In the genomic region with DNA sequence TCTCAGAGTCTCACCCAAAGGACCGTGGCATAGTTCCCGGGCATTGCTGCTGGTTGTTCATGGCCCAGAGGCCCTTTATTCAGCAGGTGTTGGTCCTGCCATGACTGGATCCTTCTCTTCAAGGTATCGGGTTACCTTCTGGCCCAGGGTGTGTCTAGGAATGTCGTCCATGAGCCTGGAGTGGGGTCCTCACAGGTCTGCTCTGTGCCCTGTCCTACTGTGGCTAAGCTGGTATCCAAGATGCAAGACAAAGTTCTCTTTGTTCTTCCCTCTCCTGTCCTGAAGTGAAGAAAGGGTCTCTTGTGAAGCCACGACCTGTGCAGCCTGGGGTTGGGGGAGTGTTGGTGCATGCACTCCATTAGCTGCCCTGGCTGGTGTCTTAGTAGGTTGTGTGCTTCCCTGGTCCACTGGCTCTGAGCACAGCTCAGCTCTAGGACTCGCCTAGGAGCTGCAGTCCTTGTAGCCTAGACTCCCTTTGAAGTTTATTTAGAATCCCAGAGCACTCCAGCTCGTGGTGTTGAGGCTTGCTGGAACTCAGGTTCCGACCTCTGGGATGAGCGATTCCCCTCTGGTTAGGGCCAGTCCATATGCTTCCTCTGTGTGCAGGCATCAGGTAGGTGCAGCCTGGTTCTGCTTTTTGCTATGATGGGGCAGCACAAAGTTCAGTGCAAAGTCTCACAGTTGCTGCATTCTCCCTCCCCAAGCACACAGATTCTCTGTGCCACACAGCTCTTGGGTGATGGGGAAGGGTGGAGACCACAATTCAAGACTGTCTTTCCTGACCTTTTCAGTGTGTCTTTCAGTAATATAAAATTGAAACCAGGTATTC, we compare ENCODE assay signal across 21 cellular contexts.
"Had no signal": no experiment of that assay in that cellular context is flagged by ENCODE, and none has a peak within 500 bp of the region (broad histone marks: within the 10 kb centered on the region; RNA-seq: fewer than 3 reads in every experiment).

No MANE protein-coding gene starts in this region.

- H3K27ac ChIP-seq: pancreas, tibial nerve, uterus had no signal

- H3K9me3 ChIP-seq: pancreas, uterus had no signal

- H3K27me3 Mint-ChIP-seq: activated CD4-positive, alpha-beta memory T cell treated with anti-CD3 and anti-CD28 coated beads, Interleukin-2, amount 10 ng/mL, durations not matched to agents 7 days and 5 days; activated CD4-positive, alpha-beta T cell treated with anti-CD3 and anti-CD28 coated beads, Interleukin-2, amount 10 ng/mL, durations not matched to agents 24 days and 14 days; activated naive CD4-positive, alpha-beta T cell treated with anti-CD3 and anti-CD28 coated beads, Interleukin-2, amount 10 ng/mL, durations not matched to agents 7 days and 5 days; brain; memory B cell; stimulated activated naive CD8-positive, alpha-beta T cell treated with anti-CD3 and anti-CD28 coated beads, Interleukin-15, Interleukin-2, amounts not matched to agents 100 ng/mL and 50 ng/mL, for 24 hours had no signal

- H3K4me3 ChIP-seq: pancreas, tibial nerve, uterus had no signal

- H3K4me1 ChIP-seq: pancreas, tibial nerve, uterus had no signal

- DNase-seq: activated CD4-positive, alpha-beta memory T cell treated with anti-CD3 and anti-CD28 coated beads, Interleukin-2, amount 10 ng/mL, durations not matched to agents 7 days and 5 days; activated CD4-positive, alpha-beta T cell treated with anti-CD3 and anti-CD28 coated beads, Interleukin-2, amount 10 ng/mL, durations not matched to agents 24 days and 14 days; activated effector memory CD4-positive, alpha-beta T cell treated with Interleukin-2 at 50 U/mL for 16 hours; activated naive CD4-positive, alpha-beta T cell treated with anti-CD3 and anti-CD28 coated beads, Interleukin-2, amount 10 ng/mL, durations not matched to agents 7 days and 5 days; activated T-cell treated with anti-CD3 and anti-CD28 coated beads, Interleukin-2, amount 50 U/mL, for 72 hours; anterior cingulate cortex; caudate nucleus; effector memory CD4-positive, alpha-beta T cell; foreskin melanocyte; pancreas; right cardiac atrium; stimulated activated CD4-positive, alpha-beta T cell treated with anti-CD3 and anti-CD28 coated beads, Interleukin-4, amount 100 ng/mL, for 24 hours; substantia nigra; uterus had no signal

- H3K27ac Mint-ChIP-seq: activated CD4-positive, alpha-beta memory T cell treated with anti-CD3 and anti-CD28 coated beads, Interleukin-2, amount 10 ng/mL, durations not matched to agents 7 days and 5 days; activated CD4-positive, alpha-beta T cell treated with anti-CD3 and anti-CD28 coated beads, Interleukin-2, amount 10 ng/mL, durations not matched to agents 24 days and 14 days; activated naive CD4-positive, alpha-beta T cell treated with anti-CD3 and anti-CD28 coated beads, Interleukin-2, amount 10 ng/mL, durations not matched to agents 7 days and 5 days; activated T-cell treated with anti-CD3 and anti-CD28 coated beads, Interleukin-2, amount 50 U/mL, for 72 hours; brain; memory B cell; nephron; stimulated activated naive CD8-positive, alpha-beta T cell treated with anti-CD3 and anti-CD28 coated beads, Interleukin-15, Interleukin-2, amounts not matched to agents 100 ng/mL and 50 ng/mL, for 24 hours had no signal

- H3K4me1 Mint-ChIP-seq: activated naive CD4-positive, alpha-beta T cell treated with anti-CD3 and anti-CD28 coated beads, Interleukin-2, amount 10 ng/mL, durations not matched to agents 7 days and 5 days; brain; memory B cell; nephron had no signal

- H3K36me3 ChIP-seq: pancreas, uterus had no signal

- H3K27me3 ChIP-seq: pancreas, tibial nerve, uterus had no signal

- H3K36me3 Mint-ChIP-seq: activated naive CD4-positive, alpha-beta T cell treated with anti-CD3 and anti-CD28 coated beads, Interleukin-2, amount 10 ng/mL, durations not matched to agents 7 days and 5 days had no signal

- ATAC-seq: activated CD4-positive, CD25-positive, alpha-beta regulatory T cell treated with anti-CD3 and anti-CD28 coated beads, Interleukin-2, amount 50 U/mL, for 24 hours; activated T-cell treated with anti-CD3 and anti-CD28 coated beads, Interleukin-2, amount 50 U/mL, for 72 hours; esophagus mucosa; pancreas; right cardiac atrium had no signal

- H3K4me3 Mint-ChIP-seq: activated CD4-positive, alpha-beta memory T cell treated with anti-CD3 and anti-CD28 coated beads, Interleukin-2, amount 10 ng/mL, durations not matched to agents 7 days and 5 days; activated CD4-positive, alpha-beta T cell treated with anti-CD3 and anti-CD28 coated beads, Interleukin-2, amount 10 ng/mL, durations not matched to agents 24 days and 14 days; activated naive CD4-positive, alpha-beta T cell treated with anti-CD3 and anti-CD28 coated beads, Interleukin-2, amount 10 ng/mL, durations not matched to agents 7 days and 5 days; activated T-cell treated with anti-CD3 and anti-CD28 coated beads, Interleukin-2, amount 50 U/mL, for 72 hours; brain; memory B cell; nephron; stimulated activated naive CD8-positive, alpha-beta T cell treated with anti-CD3 and anti-CD28 coated beads, Interleukin-15, Interleukin-2, amounts not matched to agents 100 ng/mL and 50 ng/mL, for 24 hours had no signal
